ENCODE assay signal across 11 cellular contexts in genomic region chr4:153499005-153499404, GRCh38. TPM values are rescaled to one million over a fixed set of nuclear protein-coding genes. Genes with fewer than 3 reads are reported as not detected.
A peak's percentile ranks its signal among the peaks of the same experiment; 100 is the strongest.
DNase-seq lines count a peak whose midpoint lies in the region; ATAC-seq and TF ChIP-seq lines count a peak whose summit lies in the region.
"Had no signal": no experiment of that assay in that cellular context is flagged by ENCODE, and none has a peak within 500 bp of the region (broad histone marks: within the 10 kb centered on the region; RNA-seq: fewer than 3 reads in every experiment).

No MANE protein-coding gene starts in this region.

- POLR2A ChIA-PET in activated CD4-positive, alpha-beta memory T cell treated with anti-CD3 and anti-CD28 coated beads, Interleukin-2, amount 10 ng/mL, durations not matched to agents 7 days and 5 days (lab: Charles Lee), result interaction anchor here (1.6 to 3.9 kb wide), 4 partner anchors 10 to 31 kb away, joined by 6 to 60 read pairs (median 32); partner anchors contain the start of gene TMEM131L

- H3K9me3 Mint-ChIP-seq in activated CD4-positive, alpha-beta memory T cell treated with anti-CD3 and anti-CD28 coated beads, Interleukin-2, amount 10 ng/mL, durations not matched to agents 7 days and 5 days, result no peaks in the 10 kb centered on the region

- H4K20me1 ChIP-seq in DOHH2 (ENCODE audit: control insufficient read depth, insufficient read depth, low read depth, low read length), result peaks cover 58% of the 10 kb centered on the region
- H4K20me1 ChIP-seq in fibroblast of lung (ENCODE audit: control insufficient read depth, extremely low read depth, insufficient read depth, low read length), result no peaks in the 10 kb centered on the region

- no peaks in the 10 kb centered on the region for H3K9me2 ChIP-seq in DOHH2 (replicated peaks; ENCODE audit: control insufficient read depth, low read length)

- peaks cover 100% of the 10 kb centered on the region for H3K79me2 ChIP-seq in DOHH2 (ENCODE audit: control insufficient read depth, low read length)
- no peaks in the 10 kb centered on the region for H3K79me2 ChIP-seq in fibroblast of lung (ENCODE audit: control insufficient read depth, insufficient read depth, low read length)

- H3K4me2 ChIP-seq in DOHH2 (ENCODE audit: low read length), result peak overlapping the region; percentile 65
- peak overlapping the region; percentile 55 for H3K4me2 ChIP-seq in fibroblast of lung (ENCODE audit: extremely low read depth, insufficient read depth, low read length)

- peak overlapping the region; percentile 11 for H3K27ac Mint-ChIP-seq in activated CD4-positive, alpha-beta memory T cell treated with anti-CD3 and anti-CD28 coated beads, Interleukin-2, amount 10 ng/mL, durations not matched to agents 7 days and 5 days

- peak overlapping the region; percentile 40 for H3K27ac ChIP-seq in DOHH2 (ENCODE audit: low read depth, low read length)
- H3K27ac ChIP-seq in fibroblast of lung (ENCODE audit: insufficient read depth, low read length), result peak overlapping the region; percentile 63
- H3K27ac ChIP-seq in sigmoid colon, result peak overlapping the region; percentile 54 to 74 (median 66)

- no peak overlapping the region for H2AFZ ChIP-seq in fibroblast of lung (ENCODE audit: low read length)

- peaks cover 61% of the 10 kb centered on the region for H3F3A ChIP-seq in DOHH2 (ENCODE audit: control insufficient read depth, insufficient read depth)

- H3K9me3 ChIP-seq in DOHH2 (ENCODE audit: control insufficient read depth, insufficient read depth, low read length) (no peaks in the 10 kb centered on the region), fibroblast of lung (ENCODE audit: control insufficient read depth, insufficient read depth, low read depth, low read length) (no peaks in the 10 kb centered on the region), sigmoid colon (no peaks in the 10 kb centered on the region)

- TF ChIP-seq CTCF in DOHH2 (IDR thresholded peaks at IDR 0.05; ENCODE audit: low read depth, low read length, poor library complexity, severe bottlenecking) (no peak), fibroblast of lung (conservative IDR thresholded peaks at IDR 0.05 in 1 of 2, IDR thresholded peaks at IDR 0.05 in 1 of 2; ENCODE audit: low read depth in 1 of 2, low read length in 2 of 2) (no peak), sigmoid colon (IDR thresholded peaks at IDR 0.05) (no peak)

- H3K4me1 ChIP-seq in DOHH2 (ENCODE audit: control insufficient read depth, low read length) (peaks cover 80% of the 10 kb centered on the region), fibroblast of lung (ENCODE audit: control insufficient read depth, extremely low read depth, insufficient read depth, low read length) (peaks cover 20% of the 10 kb centered on the region), sigmoid colon (peaks cover 0 to 39% (median 34%) of the 10 kb centered on the region in 4 donors)

- no peak overlapping the region for H3K4me3 ChIP-seq in DOHH2 (ENCODE audit: low read length)
- H3K4me3 ChIP-seq in fibroblast of lung (replicated peaks in 1 of 4; ENCODE audit: control extremely low read depth in 1 of 4, insufficient read depth in 1 of 4, low read depth in 3 of 4, low read length in 4 of 4), result peak overlapping the region in 1 of 4 experiments; percentile 31
- no peak overlapping the region for H3K4me3 ChIP-seq in sigmoid colon

- intact Hi-C loops in sigmoid colon (cut with DNase I), result no loop called here

- peaks cover 75% of the 10 kb centered on the region for H3K4me1 Mint-ChIP-seq in activated CD4-positive, alpha-beta memory T cell treated with anti-CD3 and anti-CD28 coated beads, Interleukin-2, amount 10 ng/mL, durations not matched to agents 7 days and 5 days

- H3K4me3 Mint-ChIP-seq in activated CD4-positive, alpha-beta memory T cell treated with anti-CD3 and anti-CD28 coated beads, Interleukin-2, amount 10 ng/mL, durations not matched to agents 7 days and 5 days, result no peak overlapping the region

- ATAC-seq in HG03354 (IDR thresholded peaks at IDR 0.05; ENCODE audit: poor library complexity, severe bottlenecking, unreplicated experiment) (no peak), GM18861 (IDR thresholded peaks at IDR 0.05; ENCODE audit: unreplicated experiment) (no peak)

- H3K27me3 ChIP-seq in DOHH2 (ENCODE audit: control insufficient read depth, low read length), result no peaks in the 10 kb centered on the region
- no peaks in the 10 kb centered on the region for H3K27me3 ChIP-seq in fibroblast of lung (ENCODE audit: control insufficient read depth, insufficient read depth, low read length)
- no peaks in the 10 kb centered on the region for H3K27me3 ChIP-seq in sigmoid colon

- TF ChIP-seq POLR2A in sigmoid colon (IDR thresholded peaks at IDR 0.05), result no peak

- DNase-seq in activated CD4-positive, alpha-beta memory T cell treated with anti-CD3 and anti-CD28 coated beads, Interleukin-2, amount 10 ng/mL, durations not matched to agents 7 days and 5 days, result no peak
- DNase-seq in fibroblast of lung (ENCODE audit: low read depth in 2 of 2) (no peak), sigmoid colon (no peak), activated gamma-delta T cell (lab: John Stamatoyannopoulos, UW) (no peak)
- DNase-seq in stimulated activated naive CD4-positive, alpha-beta T cell treated with Interleukin-2 at 50 U/mL for 16 hours (lab: John Stamatoyannopoulos, UW), result no peak
- DNase-seq: activated CD8-positive, alpha-beta memory T cell treated with anti-CD3 and anti-CD28 coated beads, Interleukin-2, amount 50 U/mL, for 48 hours; NCI-H1092; NCI-H748 treated with DMSO at 0.1 percent for 48 hours had no signal

- H3K27me3 Mint-ChIP-seq in activated CD4-positive, alpha-beta memory T cell treated with anti-CD3 and anti-CD28 coated beads, Interleukin-2, amount 10 ng/mL, durations not matched to agents 7 days and 5 days, result no peaks in the 10 kb centered on the region

- H3K36me3 ChIP-seq in DOHH2 (ENCODE audit: control insufficient read depth, low read length), result peaks cover 98% of the 10 kb centered on the region
- H3K36me3 ChIP-seq in fibroblast of lung (ENCODE audit: control insufficient read depth, insufficient read depth, low read length), result no peaks in the 10 kb centered on the region
- no peaks in the 10 kb centered on the region for H3K36me3 ChIP-seq in sigmoid colon

- WGBS in sigmoid colon, 2 donors, result 81 to 89% methylated on average over 11 of the region's 11 CpGs

- peaks cover 14% of the 10 kb centered on the region for H3K36me3 Mint-ChIP-seq in activated CD4-positive, alpha-beta memory T cell treated with anti-CD3 and anti-CD28 coated beads, Interleukin-2, amount 10 ng/mL, durations not matched to agents 7 days and 5 days (ENCODE audit: low read depth)

- TF ChIP-seq EP300 in sigmoid colon (IDR thresholded peaks at IDR 0.05), result no peak

- CTCF ChIA-PET in activated CD4-positive, alpha-beta memory T cell treated with anti-CD3 and anti-CD28 coated beads, Interleukin-2, amount 10 ng/mL, durations not matched to agents 7 days and 5 days (lab: Charles Lee), result interaction anchor here (0.7 to 3.6 kb wide), 5 partner anchors 12 to 75 kb away, joined by 3 to 21 read pairs (median 5); partner anchors contain the start of gene TMEM131L

- no peak overlapping the region for H3K9ac ChIP-seq in fibroblast of lung (ENCODE audit: insufficient read depth, low read length)

RNA-seq across cellular contexts. Expression of gene TMEM131L, which starts 32.8 kb away (rescaled TPM):
- 10 to 100 TPM; 25.2 to 26.3 TPM for total RNA-seq in activated CD4-positive, alpha-beta memory T cell treated with anti-CD3 and anti-CD28 coated beads, Interleukin-2, amount 10 ng/mL, durations not matched to agents 7 days and 5 days
- total RNA-seq in fibroblast of lung (7.2 and 15.0 TPM in 2 replicates), sigmoid colon (10 to 100 TPM in 3 of 4 donors, 1 to 10 TPM in 1; 8.2 to 27.2 (median 15.6) TPM)
- polyA plus RNA-seq in fibroblast of lung (7.7 and 12.5 TPM in 2 replicates), sigmoid colon (10 to 100 TPM in 1 of 3 donors, under 1 TPM in 2; 0.60 to 15.2 (median 0.69) TPM)
- polyA plus RNA-seq in fibroblast of lung (2012), result 7.3 and 10.5 TPM in 2 replicates
- polyA minus RNA-seq in fibroblast of lung (ENCODE audit: low replicate concordance), result 8.1 and 22.0 TPM in 2 replicates
